13 cellular contexts compared by ENCODE assay signal in the genomic region with DNA sequence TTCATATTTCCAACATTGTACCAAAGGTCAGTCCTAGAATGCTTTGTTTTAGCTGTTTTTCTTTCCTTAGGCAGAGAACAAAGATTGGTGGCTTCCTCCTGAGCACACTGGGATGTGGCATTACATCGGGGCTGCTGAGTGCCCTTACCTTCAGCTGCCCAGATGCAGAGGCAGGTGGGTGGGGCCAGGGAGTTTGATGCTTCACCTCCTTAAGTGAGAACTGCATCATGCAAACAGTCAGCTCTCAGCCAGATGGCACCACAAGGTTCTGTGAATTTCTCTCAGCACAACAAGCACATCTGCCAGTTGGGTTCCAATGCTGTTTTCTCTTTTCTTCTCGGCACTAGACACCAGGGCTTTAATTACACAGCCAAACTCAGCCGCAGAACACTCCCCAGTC.
A peak's percentile ranks its signal among the peaks of the same experiment; 100 is the strongest.
DNase-seq lines count a peak whose midpoint lies in the region; ATAC-seq and TF ChIP-seq lines count a peak whose summit lies in the region.
"Had no signal": no experiment of that assay in that cellular context is flagged by ENCODE, and none has a peak within 500 bp of the region (broad histone marks: within the 10 kb centered on the region; RNA-seq: fewer than 3 reads in every experiment).

No MANE protein-coding gene starts in this region.

- H3K4me3 Mint-ChIP-seq in activated CD8-positive, alpha-beta memory T cell treated with anti-CD3 and anti-CD28 coated beads, Interleukin-2, amount 10 ng/mL, durations not matched to agents 7 days and 5 days: no peak overlapping the region
- H3K4me3 Mint-ChIP-seq in stimulated activated effector memory CD8-positive, alpha-beta T cell treated with anti-CD3 and anti-CD28 coated beads, Interleukin-12 subunit alpha, Interleukin-12 subunit beta, amount 100 ng/mL, for 72 hours: no peak overlapping the region
- H3K4me3 Mint-ChIP-seq: nephron had no signal

- TF ChIP-seq POLR2A in body of pancreas (IDR thresholded peaks at IDR 0.05): no peak

- H3K4me2 ChIP-seq in osteoblast (ENCODE audit: insufficient read depth, low read length): no peak overlapping the region
- H3K4me2 ChIP-seq: KMS-11 had no signal

- DNase-seq in activated CD8-positive, alpha-beta memory T cell treated with anti-CD3 and anti-CD28 coated beads, Interleukin-2, amount 10 ng/mL, durations not matched to agents 7 days and 5 days: peak; percentile 73
- no peak for DNase-seq in activated CD8-positive, alpha-beta memory T cell treated with anti-CD3 and anti-CD28 coated beads for 24 hours
- DNase-seq in RPMI8226: peak; percentile 45
- DNase-seq in activated T-cell treated with anti-CD3 and anti-CD28 coated beads, Interleukin-2, amount 50 U/mL, for 48 hours: peak; percentile 34 to 44
- DNase-seq in stimulated activated effector memory CD8-positive, alpha-beta T cell treated with anti-CD3 and anti-CD28 coated beads, Interleukin-12 subunit alpha, Interleukin-12 subunit beta, amount 100 ng/mL, for 72 hours (ENCODE audit: low spot score in 2 of 2): no peak
- DNase-seq in body of pancreas: no peak
- DNase-seq in osteoblast (ENCODE audit: insufficient read length, low spot score, missing footprints): no peak
- DNase-seq: effector CD8-positive, alpha-beta T cell; NCI-H446 had no signal

- H4K20me1 ChIP-seq in osteoblast (ENCODE audit: insufficient read depth, low read length): no peaks in the 10 kb centered on the region

- H3K4me1 ChIP-seq in body of pancreas: peaks cover 8% of the 10 kb centered on the region
- no peaks in the 10 kb centered on the region for H3K4me1 ChIP-seq in osteoblast (ENCODE audit: insufficient read depth, low read length)

- intact Hi-C loops in body of pancreas (cut with DNase I): loop anchor here (10.0 kb wide), 2 partner anchors 163 to 167 kb away; no protein-coding TSS in a partner anchor

- CTCF ChIA-PET in activated CD8-positive, alpha-beta memory T cell treated with anti-CD3 and anti-CD28 coated beads, Interleukin-2, amount 10 ng/mL, durations not matched to agents 7 days and 5 days (lab: Charles Lee): interaction anchor here (0.5 to 9.7 kb wide), 11 partner anchors 11 to 724 kb away, joined by 3 to 162 read pairs (median 3); partner anchors contain the start of gene UBL3

- peaks cover 2% of the 10 kb centered on the region for H3K36me3 Mint-ChIP-seq in activated CD8-positive, alpha-beta memory T cell treated with anti-CD3 and anti-CD28 coated beads, Interleukin-2, amount 10 ng/mL, durations not matched to agents 7 days and 5 days
- peaks cover 4% of the 10 kb centered on the region for H3K36me3 Mint-ChIP-seq in stimulated activated effector memory CD8-positive, alpha-beta T cell treated with anti-CD3 and anti-CD28 coated beads, Interleukin-12 subunit alpha, Interleukin-12 subunit beta, amount 100 ng/mL, for 72 hours

- ATAC-seq in activated CD8-positive, alpha-beta memory T cell treated with anti-CD3 and anti-CD28 coated beads, Interleukin-2, amount 10 ng/mL, durations not matched to agents 7 days and 5 days: no peak
- ATAC-seq in stimulated activated effector memory CD8-positive, alpha-beta T cell treated with anti-CD3 and anti-CD28 coated beads, Interleukin-12 subunit alpha, Interleukin-12 subunit beta, amount 100 ng/mL, for 72 hours: no peak
- ATAC-seq in GM19395 (IDR thresholded peaks at IDR 0.05; ENCODE audit: unreplicated experiment): no peak
- no peak for ATAC-seq in body of pancreas

- no peaks in the 10 kb centered on the region for H3K9me3 ChIP-seq in body of pancreas
- H3K9me3 ChIP-seq in osteoblast (ENCODE audit: low read depth, low read length): no peaks in the 10 kb centered on the region

- WGBS in body of pancreas, 2 donors: 75 to 82% methylated on average over 3 of the region's 3 CpGs

- H2AFZ ChIP-seq in osteoblast (ENCODE audit: low read length): no peak overlapping the region

- H3K27me3 Mint-ChIP-seq in activated CD8-positive, alpha-beta memory T cell treated with anti-CD3 and anti-CD28 coated beads, Interleukin-2, amount 10 ng/mL, durations not matched to agents 7 days and 5 days: no peaks in the 10 kb centered on the region

- peak overlapping the region; percentile 50 for H3K27ac Mint-ChIP-seq in activated CD8-positive, alpha-beta memory T cell treated with anti-CD3 and anti-CD28 coated beads, Interleukin-2, amount 10 ng/mL, durations not matched to agents 7 days and 5 days
- H3K27ac Mint-ChIP-seq in stimulated activated effector memory CD8-positive, alpha-beta T cell treated with anti-CD3 and anti-CD28 coated beads, Interleukin-12 subunit alpha, Interleukin-12 subunit beta, amount 100 ng/mL, for 72 hours: peak overlapping the region; percentile 94
- H3K27ac Mint-ChIP-seq: nephron had no signal

- H3K27ac ChIP-seq in body of pancreas: no peak overlapping the region
- H3K27ac ChIP-seq in osteoblast (ENCODE audit: low read depth, low read length): no peak overlapping the region
- H3K27ac ChIP-seq: KMS-11, VCaP had no signal

- H3K79me2 ChIP-seq in osteoblast (ENCODE audit: insufficient read depth, low read length): no peaks in the 10 kb centered on the region

- no peaks in the 10 kb centered on the region for H3K36me3 ChIP-seq in body of pancreas (replicated peaks in 1 of 2; ENCODE audit: insufficient read depth in 1 of 2, low read depth in 2 of 2)
- no peaks in the 10 kb centered on the region for H3K36me3 ChIP-seq in osteoblast (ENCODE audit: insufficient read depth, low read length)

- H3K27me3 ChIP-seq in body of pancreas (no peaks in the 10 kb centered on the region), osteoblast (ENCODE audit: insufficient read depth, low read length) (peaks cover 13% of the 10 kb centered on the region)

- TF ChIP-seq CTCF in body of pancreas (IDR thresholded peaks at IDR 0.05): no peak
- no peak for TF ChIP-seq CTCF in osteoblast (IDR thresholded peaks at IDR 0.05; ENCODE audit: extremely low read depth, low read depth, low read length)

- no peak overlapping the region for H3K4me3 ChIP-seq in body of pancreas
- no peak overlapping the region for H3K4me3 ChIP-seq in osteoblast (ENCODE audit: insufficient read depth, low read length)

- peaks cover 47% of the 10 kb centered on the region for H3K4me1 Mint-ChIP-seq in activated CD8-positive, alpha-beta memory T cell treated with anti-CD3 and anti-CD28 coated beads, Interleukin-2, amount 10 ng/mL, durations not matched to agents 7 days and 5 days
- H3K4me1 Mint-ChIP-seq in stimulated activated effector memory CD8-positive, alpha-beta T cell treated with anti-CD3 and anti-CD28 coated beads, Interleukin-12 subunit alpha, Interleukin-12 subunit beta, amount 100 ng/mL, for 72 hours: peaks cover 40% of the 10 kb centered on the region

- no peaks in the 10 kb centered on the region for H3K9me3 Mint-ChIP-seq in activated CD8-positive, alpha-beta memory T cell treated with anti-CD3 and anti-CD28 coated beads, Interleukin-2, amount 10 ng/mL, durations not matched to agents 7 days and 5 days (ENCODE audit: low read depth)
- H3K9me3 Mint-ChIP-seq in stimulated activated effector memory CD8-positive, alpha-beta T cell treated with anti-CD3 and anti-CD28 coated beads, Interleukin-12 subunit alpha, Interleukin-12 subunit beta, amount 100 ng/mL, for 72 hours: no peaks in the 10 kb centered on the region

Comparison
In these comparisons a context has a peak if more than half of its experiments do, and no peak if none do; other contexts are left out.
1. DNase-seq: peak in activated CD8-positive, alpha-beta memory T cell treated with anti-CD3 and anti-CD28 coated beads, Interleukin-2, amount 10 ng/mL, durations not matched to agents 7 days and 5 days (single experiment), RPMI8226 (single experiment) and activated T-cell treated with anti-CD3 and anti-CD28 coated beads, Interleukin-2, amount 50 U/mL, for 48 hours (2 of 2); none in activated CD8-positive, alpha-beta memory T cell treated with anti-CD3 and anti-CD28 coated beads for 24 hours (single experiment), stimulated activated effector memory CD8-positive, alpha-beta T cell treated with anti-CD3 and anti-CD28 coated beads, Interleukin-12 subunit alpha, Interleukin-12 subunit beta, amount 100 ng/mL, for 72 hours (0 of 2), body of pancreas (0 of 4) and osteoblast (single experiment).